In the genomic region with DNA sequence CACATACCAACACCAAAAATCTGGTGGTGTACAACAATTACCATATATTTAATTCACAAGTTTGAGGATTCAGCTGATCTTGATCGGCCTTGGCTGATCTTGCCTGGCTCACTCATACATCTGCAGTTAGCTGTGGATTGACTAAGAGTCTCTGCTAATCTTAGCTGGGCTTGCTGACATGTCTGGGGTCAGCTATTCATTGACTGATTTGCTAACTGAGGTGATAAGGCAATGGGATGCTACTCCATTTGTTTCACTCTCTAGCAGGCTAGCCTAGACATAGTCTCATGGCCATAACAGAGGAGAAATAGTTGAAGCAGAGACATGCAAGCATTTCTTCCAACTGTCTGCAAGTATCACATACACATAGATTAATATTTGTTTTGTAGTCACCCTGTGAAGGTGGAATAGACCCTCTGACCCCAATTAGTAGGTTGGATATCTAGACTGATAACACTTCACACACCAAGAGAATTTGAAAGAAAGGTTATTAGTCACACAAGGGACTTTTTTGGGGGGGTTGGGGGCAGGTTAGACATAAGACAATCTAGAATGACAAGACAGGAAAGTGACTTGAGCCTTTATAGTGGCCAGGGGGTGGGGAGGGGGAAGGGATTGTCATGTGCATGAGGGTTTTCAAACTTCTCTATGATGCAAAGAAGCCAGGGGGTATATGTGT, we compare ENCODE assay signal across 37 cellular contexts.
"Had no signal": no experiment of that assay in that cellular context is flagged by ENCODE, and none has a peak within 500 bp of the region (broad histone marks: within the 10 kb centered on the region; RNA-seq: fewer than 3 reads in every experiment).

No MANE protein-coding gene starts in this region.

- H3K27me3 ChIP-seq: body of pancreas, brain microvascular endothelial cell, breast epithelium had no signal

- H3K4me1 Mint-ChIP-seq: activated B cell treated with CpG ODN at 0.5 μM for 24 hours; activated CD4-positive, alpha-beta T cell treated with anti-CD3 and anti-CD28 coated beads, Interleukin-2, amount 10 ng/mL, durations not matched to agents 24 days and 14 days; activated naive CD8-positive, alpha-beta T cell treated with anti-CD3 and anti-CD28 coated beads for 36 hours; activated T-helper 17 cell treated with anti-CD3 and anti-CD28 coated beads, Interleukin-2, amount 50 U/mL, for 72 hours had no signal

- H3K27ac ChIP-seq: adrenal gland, body of pancreas, brain microvascular endothelial cell, breast epithelium, VCaP had no signal

- H3K27ac Mint-ChIP-seq: activated B cell treated with CpG ODN at 0.5 μM for 24 hours; activated CD4-positive, alpha-beta memory T cell treated with anti-CD3 and anti-CD28 coated beads for 36 hours; activated CD4-positive, alpha-beta T cell treated with anti-CD3 and anti-CD28 coated beads, Interleukin-2, amount 10 ng/mL, durations not matched to agents 24 days and 14 days; activated CD8-positive, alpha-beta T cell treated with anti-CD3 and anti-CD28 coated beads for 36 hours; activated naive CD4-positive, alpha-beta T cell treated with anti-CD3 and anti-CD28 coated beads for 36 hours; activated naive CD4-positive, alpha-beta T cell treated with anti-CD3 and anti-CD28 coated beads, Interleukin-2, amount 50 U/mL, for 72 hours; activated naive CD8-positive, alpha-beta T cell treated with anti-CD3 and anti-CD28 coated beads for 36 hours; activated T-cell treated with anti-CD3 and anti-CD28 coated beads, Interleukin-2, amount 50 U/mL, for 72 hours; activated T-helper 1 cell treated with anti-CD3 and anti-CD28 coated beads, Interleukin-12 subunit alpha, Interleukin-12 subunit beta, Interleukin-2, Interleukin-4 antibody, amounts not matched to agents 30 ng/mL and 10 ng/mL and 1 ng/mL, durations not matched to agents 14 hours and 24 hours and 36 hours; activated T-helper 17 cell treated with anti-CD3 and anti-CD28 coated beads, Interleukin-2, amount 50 U/mL, for 72 hours; T-helper 1 cell treated with Interleukin-12 subunit alpha and Interleukin-12 subunit beta and Interleukin-4 antibody, amounts not matched to agents 30 μg/mL and 1 μg/mL, for 36 hours; T-helper 2 cell treated with Interferon-gamma antibody and Interleukin-4, amounts not matched to agents 5 μg/mL and 100 μg/mL, for 36 hours had no signal

- H3K9me3 ChIP-seq: adrenal gland, body of pancreas, breast epithelium had no signal

- H3K4me1 ChIP-seq: adrenal gland, body of pancreas, breast epithelium had no signal

- H3K4me3 Mint-ChIP-seq: activated B cell treated with CpG ODN at 0.5 μM for 24 hours; activated CD4-positive, alpha-beta memory T cell treated with anti-CD3 and anti-CD28 coated beads for 36 hours; activated CD4-positive, alpha-beta T cell treated with anti-CD3 and anti-CD28 coated beads, Interleukin-2, amount 10 ng/mL, durations not matched to agents 24 days and 14 days; activated CD8-positive, alpha-beta T cell treated with anti-CD3 and anti-CD28 coated beads for 36 hours; activated naive CD4-positive, alpha-beta T cell treated with anti-CD3 and anti-CD28 coated beads for 36 hours; activated naive CD8-positive, alpha-beta T cell treated with anti-CD3 and anti-CD28 coated beads for 36 hours; activated T-cell treated with anti-CD3 and anti-CD28 coated beads, Interleukin-2, amount 50 U/mL, for 4 hours; activated T-cell treated with anti-CD3 and anti-CD28 coated beads, Interleukin-2, amount 50 U/mL, for 72 hours; activated T-helper 1 cell treated with anti-CD3 and anti-CD28 coated beads, Interleukin-12 subunit alpha, Interleukin-12 subunit beta, Interleukin-2, Interleukin-4 antibody, amounts not matched to agents 30 ng/mL and 10 ng/mL and 1 ng/mL, durations not matched to agents 14 hours and 24 hours and 36 hours; activated T-helper 17 cell treated with anti-CD3 and anti-CD28 coated beads, Interleukin-2, amount 50 U/mL, for 72 hours; T-helper 1 cell treated with Interleukin-12 subunit alpha and Interleukin-12 subunit beta and Interleukin-4 antibody, amounts not matched to agents 30 μg/mL and 1 μg/mL, for 36 hours; T-helper 2 cell treated with Interferon-gamma antibody and Interleukin-4, amounts not matched to agents 5 μg/mL and 100 μg/mL, for 36 hours had no signal

- FAIRE-seq: astrocyte, TTC549 had no signal

- H3K4me3 ChIP-seq: adrenal gland, body of pancreas, breast epithelium had no signal

- H3K36me3 ChIP-seq: adrenal gland, brain microvascular endothelial cell, breast epithelium had no signal

- H3K9me3 Mint-ChIP-seq: activated B cell treated with CpG ODN at 0.5 μM for 24 hours; activated CD4-positive, alpha-beta memory T cell treated with anti-CD3 and anti-CD28 coated beads for 36 hours; activated CD4-positive, alpha-beta T cell treated with anti-CD3 and anti-CD28 coated beads, Interleukin-2, amount 10 ng/mL, durations not matched to agents 24 days and 14 days; activated CD8-positive, alpha-beta T cell treated with anti-CD3 and anti-CD28 coated beads for 36 hours; activated naive CD4-positive, alpha-beta T cell treated with anti-CD3 and anti-CD28 coated beads for 36 hours; activated naive CD4-positive, alpha-beta T cell treated with anti-CD3 and anti-CD28 coated beads, Interleukin-2, amount 50 U/mL, for 72 hours; activated naive CD8-positive, alpha-beta T cell treated with anti-CD3 and anti-CD28 coated beads for 36 hours; activated T-cell treated with anti-CD3 and anti-CD28 coated beads, Interleukin-2, amount 50 U/mL, for 4 hours; activated T-cell treated with anti-CD3 and anti-CD28 coated beads, Interleukin-2, amount 50 U/mL, for 72 hours; activated T-helper 1 cell treated with anti-CD3 and anti-CD28 coated beads, Interleukin-12 subunit alpha, Interleukin-12 subunit beta, Interleukin-2, Interleukin-4 antibody, amounts not matched to agents 30 ng/mL and 10 ng/mL and 1 ng/mL, durations not matched to agents 14 hours and 24 hours and 36 hours; activated T-helper 17 cell treated with anti-CD3 and anti-CD28 coated beads, Interleukin-2, amount 50 U/mL, for 72 hours; T-helper 1 cell treated with Interleukin-12 subunit alpha and Interleukin-12 subunit beta and Interleukin-4 antibody, amounts not matched to agents 30 μg/mL and 1 μg/mL, for 36 hours; T-helper 2 cell treated with Interferon-gamma antibody and Interleukin-4, amounts not matched to agents 5 μg/mL and 100 μg/mL, for 36 hours had no signal

- ATAC-seq: activated CD8-positive, alpha-beta T cell treated with anti-CD3 and anti-CD28 coated beads for 36 hours; activated naive CD4-positive, alpha-beta T cell treated with anti-CD3 and anti-CD28 coated beads, Interleukin-2, amount 50 U/mL, for 72 hours; activated T-cell treated with anti-CD3 and anti-CD28 coated beads, Interleukin-2, amount 50 U/mL, for 4 hours; activated T-cell treated with anti-CD3 and anti-CD28 coated beads, Interleukin-2, amount 50 U/mL, for 72 hours; activated T-helper 17 cell treated with anti-CD3 and anti-CD28 coated beads, Interleukin-2, amount 50 U/mL, for 72 hours; body of pancreas had no signal

- DNase-seq: activated B cell treated with CpG ODN at 0.5 μM for 24 hours; activated CD4-positive, alpha-beta memory T cell treated with anti-CD3 and anti-CD28 coated beads for 36 hours; activated CD4-positive, alpha-beta T cell treated with anti-CD3 and anti-CD28 coated beads for 4 hours; activated CD4-positive, alpha-beta T cell treated with anti-CD3 and anti-CD28 coated beads, Interleukin-2, amount 10 ng/mL, durations not matched to agents 24 days and 14 days; activated CD4-positive, alpha-beta T cell treated with anti-CD3 and anti-CD28 coated beads, Interleukin-2, amount 50 U/mL, for 1 hour; activated CD4-positive, alpha-beta T cell treated with anti-CD3 and anti-CD28 coated beads, Interleukin-2, amount 50 U/mL, for 4 hours; activated CD4-positive, CD25-positive, alpha-beta regulatory T cell treated with anti-CD3 and anti-CD28 coated beads, Interleukin-2, amount 50 U/mL, for 72 hours; activated CD8-positive, alpha-beta memory T cell treated with anti-CD3 and anti-CD28 coated beads, Interleukin-2, amount 50 U/mL, for 4 hours; activated CD8-positive, alpha-beta T cell treated with anti-CD3 and anti-CD28 coated beads for 36 hours; activated effector memory CD4-positive, alpha-beta T cell treated with anti-CD3 and anti-CD28 coated beads, Interleukin-2, amount 50 U/mL, for 16 hours; activated gamma-delta T cell treated with Interleukin-2 at 50 U/mL for 16 hours; activated naive CD4-positive, alpha-beta T cell; activated naive CD4-positive, alpha-beta T cell treated with anti-CD3 and anti-CD28 coated beads for 36 hours; activated naive CD4-positive, alpha-beta T cell treated with anti-CD3 and anti-CD28 coated beads, Interleukin-2, amount 50 U/mL, for 16 hours; activated naive CD8-positive, alpha-beta T cell treated with anti-CD3 and anti-CD28 coated beads for 36 hours; activated T-cell treated with anti-CD3 and anti-CD28 coated beads for 4 hours; activated T-cell treated with anti-CD3 and anti-CD28 coated beads, Interleukin-2, amount 50 U/mL, for 1 hour; activated T-cell treated with anti-CD3 and anti-CD28 coated beads, Interleukin-2, amount 50 U/mL, for 4 hours; activated T-cell treated with anti-CD3 and anti-CD28 coated beads, Interleukin-2, amount 50 U/mL, for 72 hours; adrenal gland; amniotic stem cell; aorta; body of pancreas; brain microvascular endothelial cell; central memory CD4-positive, alpha-beta T cell; T-helper 1 cell; T-helper 2 cell; T-helper 9 cell had no signal
